26 cellular contexts compared by ENCODE assay signal in genomic region chr18:48999569-48999968, GRCh38.
"Had no signal": no experiment of that assay in that cellular context is flagged by ENCODE, and none has a peak within 500 bp of the region (broad histone marks: within the 10 kb centered on the region; RNA-seq: fewer than 3 reads in every experiment).

No MANE protein-coding gene starts in this region.

- H3K9me3 ChIP-seq: adrenal gland, gastrocnemius medialis, suprapubic skin, tibial artery, upper lobe of right lung had no signal

- H3K4me3 ChIP-seq: adrenal gland, cardiac muscle cell, coronary artery, dorsolateral prefrontal cortex, gastrocnemius medialis, suprapubic skin, tibial artery, upper lobe of right lung had no signal

- H3K36me3 ChIP-seq: adrenal gland, cardiac muscle cell, gastrocnemius medialis, suprapubic skin, tibial artery, upper lobe of right lung had no signal

- ATAC-seq: activated CD8-positive, alpha-beta T cell treated with anti-CD3 and anti-CD28 coated beads for 36 hours; activated T-cell treated with anti-CD3 and anti-CD28 coated beads, Interleukin-2, amount 50 U/mL, for 4 hours; gastrocnemius medialis; left cardiac atrium; naive thymus-derived CD4-positive, alpha-beta T cell; right cardiac atrium; stimulated activated naive B cell treated with anti-CD40 and anti-IgM and Interleukin-4, amounts not matched to agents 10 μg/mL and 1 μg/mL and 100 μg/mL, for 72 hours; upper lobe of right lung had no signal

- H3K27ac ChIP-seq: adrenal gland, gastrocnemius medialis, suprapubic skin, upper lobe of right lung had no signal

- DNase-seq: activated CD4-positive, alpha-beta T cell treated with anti-CD3 and anti-CD28 coated beads, Interleukin-2, amount 10 ng/mL, durations not matched to agents 24 days and 14 days; activated CD4-positive, CD25-positive, alpha-beta regulatory T cell treated with anti-CD3 and anti-CD28 coated beads, Interleukin-2, amount 50 U/mL, for 72 hours; activated CD8-positive, alpha-beta T cell treated with anti-CD3 and anti-CD28 coated beads for 36 hours; activated naive CD8-positive, alpha-beta T cell treated with anti-CD3 and anti-CD28 coated beads for 36 hours; activated T-cell treated with anti-CD3 and anti-CD28 coated beads, Interleukin-2, amount 50 U/mL, for 4 hours; adrenal gland; dorsolateral prefrontal cortex; effector memory CD4-positive, alpha-beta T cell; erythroblast; gastrocnemius medialis; glutamatergic neuron; islet precursor cell; midbrain; naive thymus-derived CD4-positive, alpha-beta T cell; occipital lobe; right cardiac atrium; stimulated activated CD4-positive, alpha-beta T cell treated with anti-CD3 and anti-CD28 coated beads, Interleukin-15, amount 100 ng/mL, for 24 hours; stimulated activated CD4-positive, alpha-beta T cell treated with anti-CD3 and anti-CD28 coated beads, Interleukin-2, amount 100 ng/mL, for 24 hours; stimulated activated naive B cell treated with anti-CD40 and anti-IgM and Interleukin-4, amounts not matched to agents 10 μg/mL and 1 μg/mL and 100 μg/mL, for 72 hours; T1000; tibial artery; upper lobe of right lung had no signal
